In genomic region chr17:77092025-77092424, GRCh38 we compare ENCODE assay signal across 17 cellular contexts. TPM values are rescaled to one million over a fixed set of nuclear protein-coding genes. Genes with fewer than 3 reads are reported as not detected.
DNase-seq lines count a peak whose midpoint lies in the region; ATAC-seq, FAIRE-seq and TF ChIP-seq lines count a peak whose summit lies in the region.
"Had no signal": no experiment of that assay in that cellular context is flagged by ENCODE, and none has a peak within 500 bp of the region (broad histone marks: within the 10 kb centered on the region; RNA-seq: fewer than 3 reads in every experiment).

No MANE protein-coding gene starts in this region.

- POLR2A ChIA-PET in HepG2 (lab: Yijun Ruan, JAX) (interaction anchor here (0.7 to 4.2 kb wide), 3 partner anchors 10 to 189 kb away, joined by 4 to 50 read pairs (median 11); partner anchors contain the start of gene SEC14L1), Panc1 (lab: Charles Lee) (interaction anchor here (0.6 kb wide), 1 partner anchor 129 kb away, joined by 3 read pairs; no protein-coding TSS in a partner anchor), endothelial cell of umbilical vein (lab: Charles Lee) (no interaction called here)

- CTCF ChIA-PET in HepG2 (lab: Yijun Ruan, JAX; ENCODE audit: low intra/inter-chr PET ratio, low total read pairs) = no interaction called here
- CTCF ChIA-PET in Panc1 (lab: Charles Lee) = no interaction called here
- CTCF ChIA-PET in endothelial cell of umbilical vein (lab: Charles Lee) = interaction anchor here (0.7 to 2.5 kb wide), 2 partner anchors 53 to 71 kb away, joined by 4 to 10 read pairs; no protein-coding TSS in a partner anchor

- H3K27me3 ChIP-seq in HepG2 (ENCODE audit: control insufficient read depth in 1 of 2, insufficient read depth in 2 of 2, low read length in 2 of 2) = no peaks in the 10 kb centered on the region; a peak in 1 of 5 replicates
- no peaks in the 10 kb centered on the region for H3K27me3 ChIP-seq in right lobe of liver
- no peaks in the 10 kb centered on the region for H3K27me3 ChIP-seq in Panc1 (ENCODE audit: control insufficient read depth, insufficient read depth, low read length)
- no peaks in the 10 kb centered on the region for H3K27me3 ChIP-seq in endothelial cell of umbilical vein (ENCODE audit: control insufficient read depth in 2 of 2, insufficient read depth in 2 of 2, low read length in 2 of 2)
- H3K27me3 ChIP-seq: brain microvascular endothelial cell had no signal

- TF ChIP-seq EP300 in HepG2 (IDR thresholded peaks at IDR 0.05; ENCODE audit: low read depth in 2 of 2, low read length in 2 of 2) (no peak), HepG2 (CRISPR knock-in tag; IDR thresholded peaks at IDR 0.05; ENCODE audit: borderline replicate concordance) (no peak)

- no peak for DNase-seq in HepG2 (ENCODE audit: low spot score)
- no peak for DNase-seq in right lobe of liver
- DNase-seq in Panc1 (ENCODE audit: low read depth, low spot score) = no peak
- no peak for DNase-seq in endothelial cell of umbilical vein (ENCODE audit: low read depth, low spot score)
- DNase-seq in osteocyte (ENCODE audit: extremely low spot score, unreplicated experiment) = no peak
- DNase-seq in mucosa of gallbladder (ENCODE audit: low spot score) = no peak
- DNase-seq: brain microvascular endothelial cell, H9, KG1, left cardiac atrium, NCI-H2081, NCI-H510A, SW 1271 had no signal

- no peak overlapping the region for H3K27ac Mint-ChIP-seq in osteocyte (ENCODE audit: unreplicated experiment)

- H3K27ac ChIP-seq in HepG2 (ENCODE audit: extremely low read length, insufficient read depth, low read length) (no peak overlapping the region), right lobe of liver (no peak overlapping the region), Panc1 (ENCODE audit: low read length) (peak overlapping the region; percentile 52), endothelial cell of umbilical vein (ENCODE audit: insufficient read depth, low read depth, low read length) (peak overlapping the region; percentile 69)
- H3K27ac ChIP-seq: brain microvascular endothelial cell, coronary artery had no signal

- ATAC-seq in HepG2 = no peak
- ATAC-seq in right lobe of liver = no peak
- ATAC-seq in Panc1 = no peak
- no peak for ATAC-seq in GM19328 (IDR thresholded peaks at IDR 0.05; ENCODE audit: unreplicated experiment)
- ATAC-seq: left cardiac atrium, sciatic nerve had no signal

- H3K9ac ChIP-seq in HepG2 (ENCODE audit: insufficient read depth, low read depth, low read length) = no peak overlapping the region; the same call in 1 of the 2 replicates
- H3K9ac ChIP-seq in endothelial cell of umbilical vein (replicated peaks; ENCODE audit: extremely low read depth, insufficient read depth, low read length) = peak overlapping the region; percentile 13

- H3K9me3 ChIP-seq in HepG2 (ENCODE audit: low read length) (no peaks in the 10 kb centered on the region), right lobe of liver (no peaks in the 10 kb centered on the region), Panc1 (ENCODE audit: control insufficient read depth, insufficient read depth, low read depth, low read length) (no peaks in the 10 kb centered on the region), endothelial cell of umbilical vein (replicated peaks; ENCODE audit: control insufficient read depth, insufficient read depth, low read length) (no peaks in the 10 kb centered on the region)

- TF ChIP-seq CTCF in HepG2 (CRISPR knock-in tag; IDR thresholded peaks at IDR 0.05) = no peak
- TF ChIP-seq CTCF in right lobe of liver (IDR thresholded peaks at IDR 0.05) = no peak
- no peak for TF ChIP-seq CTCF in Panc1 (IDR thresholded peaks at IDR 0.05)
- no peak for TF ChIP-seq CTCF in endothelial cell of umbilical vein (IDR thresholded peaks at IDR 0.05; ENCODE audit: extremely low read depth in 1 of 2, insufficient read depth in 1 of 2, low read depth in 1 of 2, low read length in 2 of 2)
- no peak for TF ChIP-seq CTCF in osteocyte (IDR thresholded peaks at IDR 0.05)

- in situ Hi-C loops in HepG2 (cut with HindIII; ENCODE audit: extremely low pct_ligation_motif_present, low pct_unique_long_range_greater_than_20kb) = no loop called here
- in situ Hi-C loops in Panc1 (cut with HindIII; ENCODE audit: low pct_unique_long_range_greater_than_20kb, low sequenced_read_pairs) = no loop called here

- dilution Hi-C loops in endothelial cell of umbilical vein (cut with MboI; ENCODE audit: extremely low pct_ligation_motif_present, low sequenced_read_pairs) = no loop called here

- H2AFZ ChIP-seq in HepG2 (ENCODE audit: low read length) = no peak overlapping the region
- H2AFZ ChIP-seq in endothelial cell of umbilical vein (ENCODE audit: low read depth, low read length) = no peak overlapping the region

- H3K36me3 ChIP-seq in HepG2 (replicated peaks in 1 of 2; ENCODE audit: control insufficient read depth in 1 of 2, insufficient read depth in 2 of 2, low read length in 2 of 2) (peaks cover 15 to 46% of the 10 kb centered on the region in 2 experiments), right lobe of liver (peaks cover 0 to 38% (median 24%) of the 10 kb centered on the region in 4 donors), Panc1 (ENCODE audit: control insufficient read depth, insufficient read depth, low read length) (peaks cover 24% of the 10 kb centered on the region), endothelial cell of umbilical vein (ENCODE audit: control insufficient read depth in 2 of 2, extremely low read depth in 1 of 2, insufficient read depth in 2 of 2, low read length in 2 of 2) (peaks cover 28 to 31% of the 10 kb centered on the region in 2 experiments)

- no peak overlapping the region for H3K4me2 ChIP-seq in HepG2 (ENCODE audit: low read depth, low read length)
- peak overlapping the region; percentile 85 for H3K4me2 ChIP-seq in endothelial cell of umbilical vein (ENCODE audit: insufficient read depth, low read length)

- TF ChIP-seq POLR2A in HepG2 (IDR thresholded peaks at IDR 0.05; ENCODE audit: insufficient read depth in 1 of 2, low read depth in 2 of 2, low read length in 2 of 2) (no peak), right lobe of liver (IDR thresholded peaks at IDR 0.05) (no peak), endothelial cell of umbilical vein (IDR thresholded peaks at IDR 0.05; ENCODE audit: low read depth, low read length) (no peak)

- peaks cover 34% of the 10 kb centered on the region for H3K36me3 Mint-ChIP-seq in osteocyte (ENCODE audit: unreplicated experiment)

- no peaks in the 10 kb centered on the region for H3K9me1 ChIP-seq in endothelial cell of umbilical vein (replicated peaks; ENCODE audit: control insufficient read depth, extremely low read depth, insufficient read depth, low read length)

- 95% methylated on average over 7 of the region's 7 CpGs for WGBS in HepG2 (ENCODE audit: low lambda C conversion rate)
- WGBS in right lobe of liver (ENCODE audit: insufficient coverage, low coverage, low lambda C conversion rate, missing lambda C conversion rate) = 79% methylated on average over 7 of the region's 7 CpGs

- H4K20me1 ChIP-seq in HepG2 (ENCODE audit: insufficient read depth, low read length) (no peaks in the 10 kb centered on the region), endothelial cell of umbilical vein (replicated peaks; ENCODE audit: control insufficient read depth, extremely low read depth, insufficient read depth, low read length) (no peaks in the 10 kb centered on the region)

- BruUV-seq in HepG2 (replicated peaks; lab: Mats Ljungman, UMichigan) (no TSS peak), Panc1 (replicated peaks; lab: Mats Ljungman, UMichigan) (no TSS peak), endothelial cell of umbilical vein (replicated peaks; lab: Mats Ljungman, UMichigan) (no TSS peak)

- no peak for TF ChIP-seq RAD21 in HepG2 (CRISPR knock-in tag; IDR thresholded peaks at IDR 0.05)

- FAIRE-seq in HepG2 (lab: Jason Lieb, UNC) (no peak), endothelial cell of umbilical vein (lab: Jason Lieb, UNC) (no peak)
- FAIRE-seq: D721Med had no signal

- peaks cover 46% of the 10 kb centered on the region for H3K4me1 ChIP-seq in HepG2 (ENCODE audit: insufficient read depth, low read length)
- H3K4me1 ChIP-seq in right lobe of liver = peaks cover 0 to 13% (median 0%) of the 10 kb centered on the region in 4 donors
- peaks cover 28% of the 10 kb centered on the region for H3K4me1 ChIP-seq in Panc1 (ENCODE audit: control insufficient read depth, insufficient read depth, low read length)
- peaks cover 75% of the 10 kb centered on the region for H3K4me1 ChIP-seq in endothelial cell of umbilical vein (ENCODE audit: control insufficient read depth, extremely low read depth, insufficient read depth, low read length)

- intact Hi-C loops in HepG2 (cut with micrococcal nuclease; ENCODE audit: unreplicated experiment) (no loop called here), right lobe of liver (cut with DNase I) (loop anchor here in 1 of 2 donors (10.0 kb wide), 1 partner anchor 123 kb away; no protein-coding TSS in a partner anchor), Panc1 (cut with micrococcal nuclease; ENCODE audit: unreplicated experiment) (no loop called here), endothelial cell of umbilical vein (cut with micrococcal nuclease) (no loop called here)

- H3K4me1 Mint-ChIP-seq in osteocyte (ENCODE audit: unreplicated experiment) = peaks cover 28% of the 10 kb centered on the region

- H3K4me3 ChIP-seq in HepG2 (replicated peaks in 1 of 3; ENCODE audit: insufficient read depth in 1 of 3, low read depth in 2 of 3, low read length in 3 of 3) (no peak overlapping the region), right lobe of liver (no peak overlapping the region), Panc1 (ENCODE audit: low read depth in 2 of 2, low read length in 2 of 2) (no peak overlapping the region), endothelial cell of umbilical vein (replicated peaks in 1 of 3; ENCODE audit: insufficient read depth in 1 of 3, low read depth in 1 of 3, low read length in 3 of 3) (peak overlapping the region in 1 of 3 experiments; percentile 50)
- H3K4me3 ChIP-seq: coronary artery had no signal

- peaks cover 20% of the 10 kb centered on the region for H3K79me2 ChIP-seq in HepG2 (ENCODE audit: insufficient read depth, low read length)
- peaks cover 76% of the 10 kb centered on the region for H3K79me2 ChIP-seq in endothelial cell of umbilical vein (ENCODE audit: control insufficient read depth, insufficient read depth, low read length)

- no peak overlapping the region for H3K4me3 Mint-ChIP-seq in osteocyte (ENCODE audit: unreplicated experiment)
- H3K4me3 Mint-ChIP-seq: H9 had no signal

- H3K9me3 Mint-ChIP-seq in osteocyte (ENCODE audit: unreplicated experiment) = no peaks in the 10 kb centered on the region
- H3K9me3 Mint-ChIP-seq: H9 had no signal

- H3K27me3 Mint-ChIP-seq in osteocyte (ENCODE audit: unreplicated experiment) = no peaks in the 10 kb centered on the region

RNA-seq across cellular contexts. Expression of gene SEC14L1, which starts 48.7 kb away (rescaled TPM):
- total RNA-seq in HepG2 (2016; rRNA removed; fragmentation: Illumina TruSeq; extraction: Trizol) (43.9 and 62.5 TPM in 2 replicates), right lobe of liver (10 to 100 TPM; 21.5 to 44.4 (median 24.9) TPM), Panc1 (2021; ENCODE audit: unreplicated experiment) (279 TPM), endothelial cell of umbilical vein (606 and 631 TPM in 2 replicates), osteocyte (82.9 and 90.5 TPM in 2 replicates), mucosa of gallbladder (71.2 TPM)
- total RNA-seq in HepG2 (2016; cell fraction: cytosol; rRNA removed; fragmentation: Illumina TruSeq; extraction: Trizol; ENCODE audit: low read depth) = 22.8 and 28.1 TPM in 2 replicates
- total RNA-seq in HepG2 (2016; cell fraction: insoluble cytoplasmic fraction; rRNA removed; fragmentation: Illumina TruSeq; extraction: Trizol) = 51.1 and 57.5 TPM in 2 replicates
- 75.8 and 78.7 TPM in 2 replicates for total RNA-seq in HepG2 (2016; cell fraction: membrane; rRNA removed; fragmentation: Illumina TruSeq; extraction: Trizol)
- total RNA-seq in HepG2 (2016; cell fraction: nucleus; rRNA removed; fragmentation: Illumina TruSeq; extraction: Trizol) = 34.2 and 41.8 TPM in 2 replicates
- polyA plus RNA-seq in HepG2 (2011; rRNA removed) (26.3 and 27.0 TPM in 2 replicates), endothelial cell of umbilical vein (215 and 276 TPM in 2 replicates)
- polyA plus RNA-seq in HepG2 (2011; cell fraction: cytosol; rRNA removed) = 17.3 and 23.1 TPM in 2 replicates
- polyA plus RNA-seq in HepG2 (2011; cell fraction: nucleus; rRNA removed) = 30.8 and 49.2 TPM in 2 replicates
- polyA plus RNA-seq in HepG2 (2012) = 37.6 and 54.7 TPM in 2 replicates
- polyA plus RNA-seq in HepG2 (2016; cell fraction: cytosol; fragmentation: Illumina TruSeq; extraction: Trizol; ENCODE audit: low read depth) = 30.8 and 38.2 TPM in 2 replicates
- polyA plus RNA-seq in HepG2 (2016; cell fraction: insoluble cytoplasmic fraction; fragmentation: Illumina TruSeq; extraction: Trizol; ENCODE audit: low read depth) = 57.4 and 67.9 TPM in 2 replicates
- 55.3 and 57.7 TPM in 2 replicates for polyA plus RNA-seq in HepG2 (2016; cell fraction: membrane; fragmentation: Illumina TruSeq; extraction: Trizol; ENCODE audit: low read depth)
- 56.1 and 65.2 TPM in 2 replicates for polyA plus RNA-seq in HepG2 (2016; cell fraction: nucleus; fragmentation: Illumina TruSeq; extraction: Trizol; ENCODE audit: insufficient read depth, low read depth)
- 16.4 and 49.1 TPM in 2 replicates for polyA minus RNA-seq in HepG2 (2011; rRNA and poly(A)+ RNA removed; ENCODE audit: low replicate concordance)
- polyA minus RNA-seq in HepG2 (2011; cell fraction: cytosol; rRNA and poly(A)+ RNA removed) = 23.7 and 34.8 TPM in 2 replicates
- 29.4 and 35.6 TPM in 2 replicates for polyA minus RNA-seq in HepG2 (2011; cell fraction: nucleus; rRNA and poly(A)+ RNA removed)
- polyA plus RNA-seq in Panc1 (2012; ENCODE audit: insufficient read length) = 156 TPM
- 185 and 188 TPM in 2 replicates for polyA plus RNA-seq in endothelial cell of umbilical vein (2011; cell fraction: cytosol; rRNA removed)
- 360 and 367 TPM in 2 replicates for polyA plus RNA-seq in endothelial cell of umbilical vein (2011; cell fraction: nucleus; rRNA removed)
- polyA plus RNA-seq in endothelial cell of umbilical vein (2012) = 277 and 279 TPM in 2 replicates
- polyA minus RNA-seq in endothelial cell of umbilical vein = 250 TPM in 2 replicates
- 19.9 TPM for polyA minus RNA-seq in endothelial cell of umbilical vein (2011; cell fraction: cytosol; rRNA and poly(A)+ RNA removed)
- polyA minus RNA-seq in endothelial cell of umbilical vein (2011; cell fraction: nucleus; rRNA and poly(A)+ RNA removed) = 378 and 398 TPM in 2 replicates

Comparison
In these comparisons a context has a peak if more than half of its experiments do, and no peak if none do; other contexts are left out.
1. H3K27ac ChIP-seq: peak in Panc1 (single experiment) and endothelial cell of umbilical vein (single experiment); none in HepG2 (single experiment) and right lobe of liver (0 of 3).